Comparison of ENCODE assay signal across 8 cellular contexts in genomic region chr14:90398315-90398811, GRCh38. TPM values are rescaled to one million over a fixed set of nuclear protein-coding genes. Genes with fewer than 3 reads are reported as not detected.
A peak's percentile ranks its signal among the peaks of the same experiment; 100 is the strongest.
DNase-seq lines count a peak whose midpoint lies in the region; ATAC-seq and TF ChIP-seq lines count a peak whose summit lies in the region.

No MANE protein-coding gene starts in this region.

- H3K4me3 ChIP-seq in OCI-LY1 (ENCODE audit: low read depth, low read length, poor library complexity, severe bottlenecking) (peak overlapping the region; percentile 74), fibroblast of villous mesenchyme (ENCODE audit: low read depth, low read length) (peak overlapping the region; percentile 98), osteoblast (ENCODE audit: insufficient read depth, low read length) (peak overlapping the region; percentile 95), upper lobe of left lung (peak overlapping the region; percentile 89 to 100 (median 94))

- H3F3A ChIP-seq in OCI-LY1 (ENCODE audit: insufficient read depth, low read length) = no peaks in the 10 kb centered on the region

- H3K36me3 ChIP-seq in OCI-LY1 (ENCODE audit: insufficient read depth, low read length) (peaks cover 37% of the 10 kb centered on the region), osteoblast (ENCODE audit: insufficient read depth, low read length) (peaks cover 31% of the 10 kb centered on the region), upper lobe of left lung (peaks cover 15 to 34% (median 26%) of the 10 kb centered on the region in 4 donors)

- H3K9me2 ChIP-seq in OCI-LY1 (ENCODE audit: low read depth, low read length) = no peaks in the 10 kb centered on the region

- 1 to 3% methylated on average over 15 to 20 of the region's 35 CpGs for WGBS in upper lobe of left lung, 2 donors

- H3K27ac ChIP-seq in OCI-LY1 (ENCODE audit: low read depth, low read length, poor library complexity, severe bottlenecking) = peak overlapping the region; percentile 83
- H3K27ac ChIP-seq in osteoblast (ENCODE audit: low read depth, low read length) = peak overlapping the region; percentile 15
- H3K27ac ChIP-seq in upper lobe of left lung = peak overlapping the region; percentile 86 to 95 (median 92)

- H4K20me1 ChIP-seq in OCI-LY1 (ENCODE audit: insufficient read depth, low read length) (peaks cover 2% of the 10 kb centered on the region; the same call in 1 of the 2 replicates), osteoblast (ENCODE audit: insufficient read depth, low read length) (peaks cover 47% of the 10 kb centered on the region)

- H3K4me1 ChIP-seq in OCI-LY1 (ENCODE audit: insufficient read depth, low read length, severe bottlenecking) (peaks cover 24% of the 10 kb centered on the region), osteoblast (ENCODE audit: insufficient read depth, low read length) (peaks cover 31% of the 10 kb centered on the region), upper lobe of left lung (peaks cover 26 to 54% (median 39%) of the 10 kb centered on the region in 4 donors)

- no peaks in the 10 kb centered on the region for H3K27me3 Mint-ChIP-seq in activated T-cell treated with anti-CD3 and anti-CD28 coated beads, Interleukin-2, amount 50 U/mL, for 72 hours (ENCODE audit: low read depth)

- no peak for TF ChIP-seq EP300 in upper lobe of left lung (IDR thresholded peaks at IDR 0.05)

- H3K4me3 Mint-ChIP-seq in activated T-cell treated with anti-CD3 and anti-CD28 coated beads, Interleukin-2, amount 50 U/mL, for 72 hours = peak overlapping the region; percentile 89 to 93

- TF ChIP-seq CTCF in OCI-LY1 (IDR thresholded peaks at IDR 0.05; ENCODE audit: low read length) (no peak), fibroblast of villous mesenchyme (IDR thresholded peaks at IDR 0.05; ENCODE audit: insufficient read depth, low read depth, low read length) (no peak), osteoblast (IDR thresholded peaks at IDR 0.05; ENCODE audit: extremely low read depth, low read depth, low read length) (no peak), upper lobe of left lung (IDR thresholded peaks at IDR 0.05) (peak in 1 of 6 experiments; percentile 11)

- H3K4me2 ChIP-seq in OCI-LY1 (ENCODE audit: low read length) (peak overlapping the region; percentile 100), osteoblast (ENCODE audit: insufficient read depth, low read length) (peak overlapping the region; percentile 82)

- TF ChIP-seq POLR2A in upper lobe of left lung (IDR thresholded peaks at IDR 0.05) = peak in 1 of 4 donors; percentile 24

- DNase-seq in NCI-H2227 (lab: John Stamatoyannopoulos, UW; ENCODE audit: unreplicated experiment) = peak; percentile 66
- no peak for DNase-seq in NCI-H2227 treated with DMSO at 0.1 percent for 48 hours (lab: John Stamatoyannopoulos, UW)
- peak; percentile 73 to 77 for DNase-seq in activated T-cell treated with anti-CD3 and anti-CD28 coated beads, Interleukin-2, amount 50 U/mL, for 72 hours
- DNase-seq in fibroblast of villous mesenchyme (ENCODE audit: low read depth) = peak; percentile 43
- peak; percentile 90 for DNase-seq in osteoblast (ENCODE audit: insufficient read length, low spot score, missing footprints)
- peak in 1 of 2 donors; percentile 59 for DNase-seq in upper lobe of left lung

- H3K9me3 Mint-ChIP-seq in activated T-cell treated with anti-CD3 and anti-CD28 coated beads, Interleukin-2, amount 50 U/mL, for 72 hours = no peaks in the 10 kb centered on the region

- H2AFZ ChIP-seq in OCI-LY1 (ENCODE audit: low read length) (no peak overlapping the region), osteoblast (ENCODE audit: low read length) (peak overlapping the region; percentile 40)

- ATAC-seq in HG03039 (IDR thresholded peaks at IDR 0.05; ENCODE audit: unreplicated experiment) (peak; percentile 2), upper lobe of left lung (ENCODE audit: low FRiP score in 2 of 2) (peak in 1 of 2 donors; percentile 32)
- peak; percentile 12 to 26 for ATAC-seq in activated T-cell treated with anti-CD3 and anti-CD28 coated beads, Interleukin-2, amount 50 U/mL, for 72 hours (replicated peaks in 1 of 2)

- H3K9ac ChIP-seq in OCI-LY1 (ENCODE audit: low read length) = peak overlapping the region; percentile 81

- H3K4me1 Mint-ChIP-seq in activated T-cell treated with anti-CD3 and anti-CD28 coated beads, Interleukin-2, amount 50 U/mL, for 72 hours (ENCODE audit: low read depth) = peaks cover 49% of the 10 kb centered on the region

- H3K79me2 ChIP-seq in OCI-LY1 (ENCODE audit: insufficient read depth, low read length) (peaks cover 23% of the 10 kb centered on the region), osteoblast (ENCODE audit: insufficient read depth, low read length) (peaks cover 57% of the 10 kb centered on the region)

- H3K27ac Mint-ChIP-seq in activated T-cell treated with anti-CD3 and anti-CD28 coated beads, Interleukin-2, amount 50 U/mL, for 72 hours = peak overlapping the region; percentile 78

- H3K27me3 ChIP-seq in OCI-LY1 (ENCODE audit: insufficient read depth, low read length) (no peaks in the 10 kb centered on the region), osteoblast (ENCODE audit: insufficient read depth, low read length) (no peaks in the 10 kb centered on the region), upper lobe of left lung (no peaks in the 10 kb centered on the region)

- peaks cover 25 to 41% of the 10 kb centered on the region in 2 donors for H3K36me3 Mint-ChIP-seq in activated T-cell treated with anti-CD3 and anti-CD28 coated beads, Interleukin-2, amount 50 U/mL, for 72 hours (ENCODE audit: insufficient read depth in 2 of 2)

- H3K9me3 ChIP-seq in OCI-LY1 (ENCODE audit: low read length) (no peaks in the 10 kb centered on the region), osteoblast (ENCODE audit: low read depth, low read length) (no peaks in the 10 kb centered on the region), upper lobe of left lung (no peaks in the 10 kb centered on the region)

RNA-seq across cellular contexts. Expression of gene CALM1, which starts 1.5 kb away (rescaled TPM):
- total RNA-seq in activated T-cell treated with anti-CD3 and anti-CD28 coated beads, Interleukin-2, amount 50 U/mL, for 72 hours = 100 to 1,000 TPM; 391 to 489 TPM
- total RNA-seq in fibroblast of villous mesenchyme (173 and 286 TPM in 2 replicates), osteoblast (227 and 313 TPM in 2 replicates), upper lobe of left lung (100 to 1,000 TPM; 186 to 586 (median 415) TPM)

Comparison
In these comparisons a context has a peak if more than half of its experiments do, and no peak if none do; other contexts are left out.
1. H3K27ac ChIP-seq: peak in every context shown above with its lines; median percentile 92 in upper lobe of left lung; 83 in OCI-LY1; 15 in osteoblast.